In the genomic region with DNA sequence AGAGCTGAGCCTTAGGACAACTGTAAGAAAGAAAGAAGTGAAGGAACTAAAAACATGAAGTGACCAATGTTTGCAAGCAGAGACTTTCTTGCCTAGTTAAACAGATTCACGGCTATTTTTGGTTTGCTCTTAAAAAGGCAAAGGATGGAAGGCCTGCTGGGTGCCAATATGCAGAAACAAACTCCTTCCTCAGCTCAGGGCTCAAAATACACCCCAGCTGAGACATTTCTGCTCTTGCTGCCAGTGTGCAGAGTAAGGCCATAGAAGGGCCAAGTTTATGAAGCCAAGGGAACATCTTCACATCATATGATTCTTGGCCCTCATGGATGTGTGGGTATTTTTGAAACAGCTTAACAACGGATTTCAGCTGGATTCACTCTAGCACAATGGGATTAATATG, we compare ENCODE assay signal across 12 cellular contexts.
DNase-seq lines count a peak whose midpoint lies in the region; ATAC-seq and TF ChIP-seq lines count a peak whose summit lies in the region.
"Had no signal": no experiment of that assay in that cellular context is flagged by ENCODE, and none has a peak within 500 bp of the region (broad histone marks: within the 10 kb centered on the region; RNA-seq: fewer than 3 reads in every experiment).

No MANE protein-coding gene starts in this region.

- H3K27me3 Mint-ChIP-seq in activated CD4-positive, alpha-beta T cell treated with anti-CD3 and anti-CD28 coated beads, Interleukin-2, amount 10 ng/mL, durations not matched to agents 7 days and 5 days: no peaks in the 10 kb centered on the region

- TF ChIP-seq POLR2A in right lobe of liver (IDR thresholded peaks at IDR 0.05): no peak

- POLR2A ChIA-PET in activated CD4-positive, alpha-beta T cell treated with anti-CD3 and anti-CD28 coated beads, Interleukin-2, amount 10 ng/mL, durations not matched to agents 7 days and 5 days (lab: Charles Lee): no interaction called here

- peaks cover 2 to 8% (median 4%) of the 10 kb centered on the region in 4 donors for H3K4me1 ChIP-seq in liver (ENCODE audit: control insufficient read depth in 4 of 4, insufficient read depth in 4 of 4, low read length in 3 of 4)
- H3K4me1 ChIP-seq in right lobe of liver: peaks cover 0 to 12% (median 3%) of the 10 kb centered on the region in 4 donors
- H3K4me1 ChIP-seq in heart right ventricle: peaks cover 20 to 87% (median 74%) of the 10 kb centered on the region in 9 donors
- peaks cover 3 to 8% of the 10 kb centered on the region in 2 donors for H3K4me1 ChIP-seq in aorta (ENCODE audit: control insufficient read depth in 1 of 2, insufficient read depth in 2 of 2, low read length in 2 of 2)
- no peaks in the 10 kb centered on the region for H3K4me1 ChIP-seq in colonic mucosa

- CTCF ChIA-PET in activated CD4-positive, alpha-beta T cell treated with anti-CD3 and anti-CD28 coated beads, Interleukin-2, amount 10 ng/mL, durations not matched to agents 7 days and 5 days (lab: Charles Lee): no interaction called here

- WGBS in liver: 79% methylated on average over 2 of the region's 2 CpGs
- 57% methylated on average over 2 of the region's 2 CpGs for WGBS in right lobe of liver (ENCODE audit: insufficient coverage, low coverage, low lambda C conversion rate, missing lambda C conversion rate)
- WGBS in heart right ventricle, 2 donors: 12 to 18% methylated on average over 2 of the region's 2 CpGs
- 2 to 3% methylated on average over 2 of the region's 2 CpGs for WGBS in aorta, 2 donors

- no peak overlapping the region for H3K4me3 Mint-ChIP-seq in activated CD4-positive, alpha-beta T cell treated with anti-CD3 and anti-CD28 coated beads, Interleukin-2, amount 10 ng/mL, durations not matched to agents 7 days and 5 days

- H3K9ac ChIP-seq in liver (ENCODE audit: low read depth in 1 of 2, low read length in 2 of 2) (no peak overlapping the region), colonic mucosa (ENCODE audit: low read depth in 2 of 2, low read length in 2 of 2) (peak overlapping the region in 1 of 2 donors; percentile 5)

- peaks cover 0 to 17% (median 10%) of the 10 kb centered on the region in 4 donors for H3K36me3 ChIP-seq in liver (ENCODE audit: control insufficient read depth in 4 of 4, insufficient read depth in 3 of 4, low read depth in 1 of 4, low read length in 3 of 4)
- peaks cover 0 to 15% (median 2%) of the 10 kb centered on the region in 4 donors for H3K36me3 ChIP-seq in right lobe of liver
- peaks cover 0 to 80% (median 9%) of the 10 kb centered on the region in 9 donors for H3K36me3 ChIP-seq in heart right ventricle
- peaks cover 0 to 3% of the 10 kb centered on the region in 2 donors for H3K36me3 ChIP-seq in aorta (ENCODE audit: control insufficient read depth in 1 of 2, insufficient read depth in 2 of 2, low read length in 1 of 2)
- H3K36me3 ChIP-seq in colonic mucosa: no peaks in the 10 kb centered on the region

- H3K27ac Mint-ChIP-seq in activated CD4-positive, alpha-beta T cell treated with anti-CD3 and anti-CD28 coated beads, Interleukin-2, amount 10 ng/mL, durations not matched to agents 7 days and 5 days: no peak overlapping the region

- ATAC-seq in right lobe of liver (no peak), heart right ventricle (peak in 7 of 8 donors; percentile 50 to 73 (median 70)), aorta (ENCODE audit: low FRiP score) (peak; percentile 81), GM21515 (IDR thresholded peaks at IDR 0.05; ENCODE audit: unreplicated experiment) (no peak)

- no peak for TF ChIP-seq RAD21 in liver (IDR thresholded peaks at IDR 0.05)

- no peak for DNase-seq in right lobe of liver
- no peak for DNase-seq in heart right ventricle
- peak; percentile 87 for DNase-seq in pons (ENCODE audit: low spot score)
- DNase-seq in aorta: peak in 1 of 2 donors; percentile 61
- DNase-seq in colonic mucosa: no peak
- DNase-seq in activated CD4-positive, alpha-beta T cell treated with anti-CD3 and anti-CD28 coated beads, Interleukin-2, amount 10 ng/mL, durations not matched to agents 7 days and 5 days: no peak
- DNase-seq: ACHN; activated CD4-positive, alpha-beta T cell treated with anti-CD3 and anti-CD28 coated beads, Interleukin-2, amount 50 U/mL, for 4 hours; GDM1; SJCRH30 had no signal

- H3K4me3 ChIP-seq in liver (ENCODE audit: low read depth in 1 of 3, low read length in 3 of 3) (no peak overlapping the region), right lobe of liver (no peak overlapping the region), heart right ventricle (no peak overlapping the region), aorta (ENCODE audit: low read length in 2 of 2) (no peak overlapping the region), colonic mucosa (no peak overlapping the region)
- H3K4me3 ChIP-seq: SJCRH30 had no signal

- intact Hi-C loops in right lobe of liver (cut with DNase I): no loop called here
- intact Hi-C loops in heart right ventricle (cut with DNase I): no loop called here
- intact Hi-C loops in aorta (cut with DNase I): no loop called here
- intact Hi-C loops in colonic mucosa (cut with DNase I): no loop called here

- H3K36me3 Mint-ChIP-seq in activated CD4-positive, alpha-beta T cell treated with anti-CD3 and anti-CD28 coated beads, Interleukin-2, amount 10 ng/mL, durations not matched to agents 7 days and 5 days (ENCODE audit: low read depth): peaks cover 52% of the 10 kb centered on the region

- H3K27ac ChIP-seq in liver (ENCODE audit: low read depth in 1 of 2, low read length in 2 of 2): no peak overlapping the region
- H3K27ac ChIP-seq in right lobe of liver: no peak overlapping the region
- peak overlapping the region in 9 of 10 donors; percentile 36 to 80 (median 68) for H3K27ac ChIP-seq in heart right ventricle
- H3K27ac ChIP-seq in aorta (ENCODE audit: low read depth in 1 of 2, low read length in 2 of 2): peak overlapping the region; percentile 44 to 82
- H3K27ac ChIP-seq in colonic mucosa: no peak overlapping the region
- H3K27ac ChIP-seq: SJCRH30 had no signal

- H3K9me3 ChIP-seq in liver (ENCODE audit: control insufficient read depth in 4 of 4, low read length in 3 of 4): no peaks in the 10 kb centered on the region
- H3K9me3 ChIP-seq in right lobe of liver: no peaks in the 10 kb centered on the region
- H3K9me3 ChIP-seq in heart right ventricle: no peaks in the 10 kb centered on the region
- no peaks in the 10 kb centered on the region for H3K9me3 ChIP-seq in aorta (ENCODE audit: control insufficient read depth, low read length)
- no peaks in the 10 kb centered on the region for H3K9me3 ChIP-seq in colonic mucosa
- H3K9me3 ChIP-seq: SJCRH30 had no signal

- TF ChIP-seq CTCF in liver (IDR thresholded peaks at IDR 0.05; ENCODE audit: low read depth, low read length, missing input control) (no peak), right lobe of liver (IDR thresholded peaks at IDR 0.05) (no peak), heart right ventricle (IDR thresholded peaks at IDR 0.05) (no peak), colonic mucosa (IDR thresholded peaks at IDR 0.05) (no peak)

- no peaks in the 10 kb centered on the region for H3K27me3 ChIP-seq in liver (ENCODE audit: control insufficient read depth in 4 of 4, insufficient read depth in 4 of 4, low read length in 3 of 4)
- no peaks in the 10 kb centered on the region for H3K27me3 ChIP-seq in right lobe of liver
- no peaks in the 10 kb centered on the region for H3K27me3 ChIP-seq in heart right ventricle
- no peaks in the 10 kb centered on the region for H3K27me3 ChIP-seq in aorta (ENCODE audit: control insufficient read depth in 1 of 2, insufficient read depth in 2 of 2, low read length in 1 of 2)
- no peaks in the 10 kb centered on the region for H3K27me3 ChIP-seq in colonic mucosa
- H3K27me3 ChIP-seq: SJCRH30 had no signal

- H3K9me3 Mint-ChIP-seq in activated CD4-positive, alpha-beta T cell treated with anti-CD3 and anti-CD28 coated beads, Interleukin-2, amount 10 ng/mL, durations not matched to agents 7 days and 5 days: no peaks in the 10 kb centered on the region

- H3K4me1 Mint-ChIP-seq in activated CD4-positive, alpha-beta T cell treated with anti-CD3 and anti-CD28 coated beads, Interleukin-2, amount 10 ng/mL, durations not matched to agents 7 days and 5 days: peaks cover 38% of the 10 kb centered on the region

TF ChIP-seq in liver, 16 proteins besides CTCF, POLR2A, EP300 and RAD21:
- TF ChIP-seq JUND (IDR thresholded peaks at IDR 0.05) (no peak), GABPA (IDR thresholded peaks at IDR 0.05 in 1 of 2, conservative IDR thresholded peaks at IDR 0.05 in 1 of 2) (no peak), NR2F2 (IDR thresholded peaks at IDR 0.05) (peak; percentile 23)

Comparison
In these comparisons a context has a peak if more than half of its experiments do, and no peak if none do; other contexts are left out.
1. H3K27ac ChIP-seq: peak in heart right ventricle (9 of 10) and aorta (2 of 2); none in liver (0 of 2), right lobe of liver (0 of 3) and colonic mucosa (single experiment).
2. ATAC-seq: peak in heart right ventricle (7 of 8) and aorta (single experiment); none in right lobe of liver (0 of 4) and GM21515 (single experiment).